In the genomic region with DNA sequence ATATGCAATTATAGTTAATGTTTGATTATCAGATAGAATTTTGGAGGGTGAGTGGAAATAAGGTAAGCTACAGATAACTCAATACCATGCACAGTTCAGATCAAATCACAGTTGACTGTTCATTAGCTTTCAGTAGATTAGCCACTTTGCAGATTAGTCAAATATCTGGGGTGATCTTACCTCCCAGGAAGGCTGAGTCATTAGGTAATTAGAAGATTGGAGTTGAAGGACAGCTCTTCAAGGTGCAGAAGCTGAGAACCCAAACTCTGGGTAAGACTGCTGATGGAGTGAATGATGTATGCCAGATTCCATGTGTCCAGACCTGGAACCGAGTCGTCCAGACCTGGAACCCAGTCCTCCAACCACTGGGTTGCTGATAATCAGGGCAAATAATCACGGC, we compare ENCODE assay signal across 1 cellular context.
TF ChIP-seq lines count a peak whose summit lies in the region.

No MANE protein-coding gene starts in this region.

TF ChIP-seq in SK-N-SH treated with all-trans-retinoic acid at 6 μM for 48 hours, 23 proteins besides CTCF, POLR2A, EP300 and RAD21 (continued from another document):
- TF ChIP-seq, protein P1, sequence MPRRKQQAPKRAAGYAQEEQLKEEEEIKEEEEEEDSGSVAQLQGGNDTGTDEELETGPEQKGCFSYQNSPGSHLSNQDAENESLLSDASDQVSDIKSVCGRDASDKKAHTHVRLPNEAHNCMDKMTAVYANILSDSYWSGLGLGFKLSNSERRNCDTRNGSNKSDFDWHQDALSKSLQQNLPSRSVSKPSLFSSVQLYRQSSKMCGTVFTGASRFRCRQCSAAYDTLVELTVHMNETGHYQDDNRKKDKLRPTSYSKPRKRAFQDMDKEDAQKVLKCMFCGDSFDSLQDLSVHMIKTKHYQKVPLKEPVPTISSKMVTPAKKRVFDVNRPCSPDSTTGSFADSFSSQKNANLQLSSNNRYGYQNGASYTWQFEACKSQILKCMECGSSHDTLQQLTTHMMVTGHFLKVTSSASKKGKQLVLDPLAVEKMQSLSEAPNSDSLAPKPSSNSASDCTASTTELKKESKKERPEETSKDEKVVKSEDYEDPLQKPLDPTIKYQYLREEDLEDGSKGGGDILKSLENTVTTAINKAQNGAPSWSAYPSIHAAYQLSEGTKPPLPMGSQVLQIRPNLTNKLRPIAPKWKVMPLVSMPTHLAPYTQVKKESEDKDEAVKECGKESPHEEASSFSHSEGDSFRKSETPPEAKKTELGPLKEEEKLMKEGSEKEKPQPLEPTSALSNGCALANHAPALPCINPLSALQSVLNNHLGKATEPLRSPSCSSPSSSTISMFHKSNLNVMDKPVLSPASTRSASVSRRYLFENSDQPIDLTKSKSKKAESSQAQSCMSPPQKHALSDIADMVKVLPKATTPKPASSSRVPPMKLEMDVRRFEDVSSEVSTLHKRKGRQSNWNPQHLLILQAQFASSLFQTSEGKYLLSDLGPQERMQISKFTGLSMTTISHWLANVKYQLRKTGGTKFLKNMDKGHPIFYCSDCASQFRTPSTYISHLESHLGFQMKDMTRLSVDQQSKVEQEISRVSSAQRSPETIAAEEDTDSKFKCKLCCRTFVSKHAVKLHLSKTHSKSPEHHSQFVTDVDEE (CRISPR knock-in tag; IDR thresholded peaks at IDR 0.05): no peak
